In genomic region chr7:41630741-41631140, GRCh38 we compare ENCODE assay signal across 13 cellular contexts.
A peak's percentile ranks its signal among the peaks of the same experiment; 100 is the strongest.
DNase-seq lines count a peak whose midpoint lies in the region; ATAC-seq and TF ChIP-seq lines count a peak whose summit lies in the region.
"Had no signal": no experiment of that assay in that cellular context is flagged by ENCODE, and none has a peak within 500 bp of the region (broad histone marks: within the 10 kb centered on the region; RNA-seq: fewer than 3 reads in every experiment).

No MANE protein-coding gene starts in this region.

- no peak overlapping the region for H3K18ac ChIP-seq in H9 (ENCODE audit: insufficient read length, low read depth, low read length)
- H3K18ac ChIP-seq in neuronal stem cell (ENCODE audit: low read length), result no peak overlapping the region

- no peak for TF ChIP-seq POLR2A in upper lobe of left lung (IDR thresholded peaks at IDR 0.05)

- H4K8ac ChIP-seq in H9 (replicated peaks; ENCODE audit: insufficient read length, low read depth, low read length) (no peak overlapping the region), neuronal stem cell (ENCODE audit: low read depth, low read length) (no peak overlapping the region)

- peak; percentile 43 for ATAC-seq in activated naive CD8-positive, alpha-beta T cell treated with anti-CD3 and anti-CD28 coated beads, Interleukin-2, amount 50 U/mL, for 24 hours
- ATAC-seq in HG03442 (IDR thresholded peaks at IDR 0.05; ENCODE audit: unreplicated experiment) (peak; percentile 90), upper lobe of left lung (ENCODE audit: low FRiP score in 2 of 2) (no peak)
- ATAC-seq in stimulated activated effector memory CD8-positive, alpha-beta T cell treated with anti-CD3 and anti-CD28 coated beads, Interleukin-12 subunit alpha, Interleukin-12 subunit beta, amount 100 ng/mL, for 72 hours, result peak; percentile 56
- ATAC-seq: HepG2, lower lobe of right lung, sciatic nerve had no signal

- no peak overlapping the region for H3T11ph ChIP-seq in H9 (ENCODE audit: low read length)

- H4K5ac ChIP-seq in H9 (ENCODE audit: insufficient read length, low read depth, low read length), result no peak overlapping the region

- H3K14ac ChIP-seq in H9 (ENCODE audit: insufficient read depth, low read length) (no peak overlapping the region), neuronal stem cell (ENCODE audit: low read length) (no peak overlapping the region)

- H3K27me3 ChIP-seq in H9 (ENCODE audit: insufficient read depth, low read length) (no peaks in the 10 kb centered on the region), upper lobe of left lung (no peaks in the 10 kb centered on the region), neuronal stem cell (ENCODE audit: control insufficient read depth in 3 of 3, insufficient read depth in 3 of 3, low read depth in 1 of 3, low read length in 3 of 3) (no peaks in the 10 kb centered on the region)

- H2BK20ac ChIP-seq in H9 (ENCODE audit: low read depth, low read length, poor library complexity, severe bottlenecking), result peak overlapping the region; percentile 99

- H3K79me1 ChIP-seq in H9 (ENCODE audit: insufficient read depth, low read depth, low read length, poor library complexity, severe bottlenecking) (no peaks in the 10 kb centered on the region), neuronal stem cell (ENCODE audit: low read depth, low read length) (no peaks in the 10 kb centered on the region)

- H2BK5ac ChIP-seq in H9 (ENCODE audit: insufficient read length, low read length), result no peak overlapping the region
- H2BK5ac ChIP-seq in neuronal stem cell (ENCODE audit: low read length), result no peak overlapping the region

- no peak overlapping the region for H3K56ac ChIP-seq in H9 (ENCODE audit: insufficient read length, low read depth, low read length)

- no peaks in the 10 kb centered on the region for H3K79me2 ChIP-seq in H9 (ENCODE audit: insufficient read depth, low read length)

- H2BK120ac ChIP-seq in H9 (ENCODE audit: low read depth, low read length, poor library complexity, severe bottlenecking), result no peak overlapping the region
- H2BK120ac ChIP-seq in neuronal stem cell (ENCODE audit: low read depth, low read length), result no peak overlapping the region

- no peak overlapping the region for H3K4me3 ChIP-seq in upper lobe of left lung
- no peak overlapping the region for H3K4me3 ChIP-seq in neuronal stem cell (ENCODE audit: low read length in 2 of 2)
- H3K4me3 ChIP-seq: lower lobe of right lung had no signal

- H3K4me1 Mint-ChIP-seq in activated naive CD8-positive, alpha-beta T cell treated with anti-CD3 and anti-CD28 coated beads, Interleukin-2, amount 50 U/mL, for 24 hours, result no peaks in the 10 kb centered on the region
- no peaks in the 10 kb centered on the region for H3K4me1 Mint-ChIP-seq in activated naive CD8-positive, alpha-beta T cell treated with anti-CD3 and anti-CD28 coated beads for 36 hours
- peaks cover 53 to 55% of the 10 kb centered on the region in 2 experiments for H3K4me1 Mint-ChIP-seq in H9
- H3K4me1 Mint-ChIP-seq in stimulated activated effector memory CD8-positive, alpha-beta T cell treated with anti-CD3 and anti-CD28 coated beads, Interleukin-12 subunit alpha, Interleukin-12 subunit beta, amount 100 ng/mL, for 72 hours, result no peaks in the 10 kb centered on the region

- H3K27ac Mint-ChIP-seq in activated naive CD8-positive, alpha-beta T cell treated with anti-CD3 and anti-CD28 coated beads, Interleukin-2, amount 50 U/mL, for 24 hours, result no peak overlapping the region
- H3K27ac Mint-ChIP-seq in activated naive CD8-positive, alpha-beta T cell treated with anti-CD3 and anti-CD28 coated beads for 36 hours, result no peak overlapping the region
- H3K27ac Mint-ChIP-seq in H9, result no peak overlapping the region; a peak in 2 of 7 replicates
- no peak overlapping the region for H3K27ac Mint-ChIP-seq in stimulated activated effector memory CD8-positive, alpha-beta T cell treated with anti-CD3 and anti-CD28 coated beads, Interleukin-12 subunit alpha, Interleukin-12 subunit beta, amount 100 ng/mL, for 72 hours

- no peak overlapping the region for H2BK12ac ChIP-seq in H9 (ENCODE audit: insufficient read length, low read depth, low read length)
- no peak overlapping the region for H2BK12ac ChIP-seq in neuronal stem cell (ENCODE audit: low read length)

- H3K4ac ChIP-seq in H9 (ENCODE audit: low read depth, low read length) (no peak overlapping the region; the same call in 1 of the 2 replicates), neuronal stem cell (ENCODE audit: low read length) (no peak overlapping the region)

- H3K23me2 ChIP-seq in H9 (ENCODE audit: insufficient read length, low read depth, low read length, poor library complexity, severe bottlenecking), result no peaks in the 10 kb centered on the region

- H3K9ac ChIP-seq in H9 (ENCODE audit: extremely low read depth, insufficient read length, low read length) (no peak overlapping the region), neuronal stem cell (ENCODE audit: low read depth, low read length, poor library complexity) (no peak overlapping the region)

- H3K27me3 Mint-ChIP-seq in activated naive CD8-positive, alpha-beta T cell treated with anti-CD3 and anti-CD28 coated beads, Interleukin-2, amount 50 U/mL, for 24 hours, result no peaks in the 10 kb centered on the region
- no peaks in the 10 kb centered on the region for H3K27me3 Mint-ChIP-seq in activated naive CD8-positive, alpha-beta T cell treated with anti-CD3 and anti-CD28 coated beads for 36 hours
- H3K27me3 Mint-ChIP-seq in H9 (ENCODE audit: low read depth), result no peaks in the 10 kb centered on the region

- TF ChIP-seq EP300 in upper lobe of left lung (IDR thresholded peaks at IDR 0.05), result no peak

- no peak overlapping the region for H2AK5ac ChIP-seq in H9 (ENCODE audit: insufficient read length, low read length)
- no peak overlapping the region for H2AK5ac ChIP-seq in neuronal stem cell (ENCODE audit: low read depth, low read length)

- no peaks in the 10 kb centered on the region for H4K20me1 ChIP-seq in H9 (ENCODE audit: control insufficient read depth, insufficient read depth, insufficient read length)

- H2BK15ac ChIP-seq in H9 (ENCODE audit: low read depth, low read length) (no peak overlapping the region), neuronal stem cell (ENCODE audit: low read length) (no peak overlapping the region)

- H3K9me3 ChIP-seq in H9 (ENCODE audit: control insufficient read depth, low read depth, low read length) (no peaks in the 10 kb centered on the region), upper lobe of left lung (no peaks in the 10 kb centered on the region), neuronal stem cell (replicated peaks in 1 of 2; ENCODE audit: control insufficient read depth in 2 of 2, insufficient read depth in 1 of 2, low read depth in 1 of 2, low read length in 2 of 2) (no peaks in the 10 kb centered on the region)
- H3K9me3 ChIP-seq: lower lobe of right lung had no signal

- H3K4me2 ChIP-seq in H9 (ENCODE audit: insufficient read depth, insufficient read length, low read length) (no peak overlapping the region), neuronal stem cell (ENCODE audit: insufficient read depth, low read length, poor library complexity, severe bottlenecking) (no peak overlapping the region)

- WGBS in H9 (ENCODE audit: extremely low coverage, insufficient read length, low lambda C conversion rate), result no CpG with 5 or more reads among the region's 4 CpGs
- 46 to 58% methylated on average over 4 of the region's 4 CpGs for WGBS in upper lobe of left lung, 2 donors
- WGBS in neuronal stem cell (ENCODE audit: extremely low coverage in 2 of 2, insufficient read length in 2 of 2, insufficient replicate concordance in 1 of 2), 2 donors, result no CpG with 5 or more reads among the region's 4 CpGs

- no peak overlapping the region for H3K23ac ChIP-seq in H9 (ENCODE audit: insufficient read length, low read depth, low read length)
- H3K23ac ChIP-seq in neuronal stem cell (ENCODE audit: low read depth, low read length, poor library complexity), result no peak overlapping the region

- H4K91ac ChIP-seq in H9 (ENCODE audit: insufficient read length, low read depth, low read length), result no peak overlapping the region
- no peak overlapping the region for H4K91ac ChIP-seq in neuronal stem cell (ENCODE audit: low read depth, low read length, poor library complexity)

- no peaks in the 10 kb centered on the region for H3K36me3 Mint-ChIP-seq in activated naive CD8-positive, alpha-beta T cell treated with anti-CD3 and anti-CD28 coated beads, Interleukin-2, amount 50 U/mL, for 24 hours (ENCODE audit: low read depth)
- no peaks in the 10 kb centered on the region for H3K36me3 Mint-ChIP-seq in activated naive CD8-positive, alpha-beta T cell treated with anti-CD3 and anti-CD28 coated beads for 36 hours
- peaks cover 0 to 7% (median 0%) of the 10 kb centered on the region in 3 experiments; a peak in 1 of 7 replicates for H3K36me3 Mint-ChIP-seq in H9 (ENCODE audit: insufficient read depth in 1 of 3, low read depth in 3 of 3)
- H3K36me3 Mint-ChIP-seq in stimulated activated effector memory CD8-positive, alpha-beta T cell treated with anti-CD3 and anti-CD28 coated beads, Interleukin-12 subunit alpha, Interleukin-12 subunit beta, amount 100 ng/mL, for 72 hours, result no peaks in the 10 kb centered on the region

- H3K9me3 Mint-ChIP-seq in activated naive CD8-positive, alpha-beta T cell treated with anti-CD3 and anti-CD28 coated beads, Interleukin-2, amount 50 U/mL, for 24 hours, result no peaks in the 10 kb centered on the region
- H3K9me3 Mint-ChIP-seq in activated naive CD8-positive, alpha-beta T cell treated with anti-CD3 and anti-CD28 coated beads for 36 hours, result no peaks in the 10 kb centered on the region
- H3K9me3 Mint-ChIP-seq in H9, result peaks cover 0 to 3% of the 10 kb centered on the region in 2 experiments; a peak in 2 of 5 replicates
- peaks cover 4% of the 10 kb centered on the region for H3K9me3 Mint-ChIP-seq in stimulated activated effector memory CD8-positive, alpha-beta T cell treated with anti-CD3 and anti-CD28 coated beads, Interleukin-12 subunit alpha, Interleukin-12 subunit beta, amount 100 ng/mL, for 72 hours

- TF ChIP-seq CTCF in H9 (conservative IDR thresholded peaks at IDR 0.05) (no peak), upper lobe of left lung (IDR thresholded peaks at IDR 0.05) (no peak)

- H3K4me3 Mint-ChIP-seq in activated naive CD8-positive, alpha-beta T cell treated with anti-CD3 and anti-CD28 coated beads, Interleukin-2, amount 50 U/mL, for 24 hours, result no peak overlapping the region
- H3K4me3 Mint-ChIP-seq in activated naive CD8-positive, alpha-beta T cell treated with anti-CD3 and anti-CD28 coated beads for 36 hours, result no peak overlapping the region
- H3K4me3 Mint-ChIP-seq in H9, result no peak overlapping the region
- no peak overlapping the region for H3K4me3 Mint-ChIP-seq in stimulated activated effector memory CD8-positive, alpha-beta T cell treated with anti-CD3 and anti-CD28 coated beads, Interleukin-12 subunit alpha, Interleukin-12 subunit beta, amount 100 ng/mL, for 72 hours

- peak overlapping the region; percentile 23 for H3K27ac ChIP-seq in H9 (ENCODE audit: insufficient read length, low read depth, low read length)
- no peak overlapping the region for H3K27ac ChIP-seq in upper lobe of left lung
- H3K27ac ChIP-seq in neuronal stem cell (replicated peaks; ENCODE audit: low read length), result no peak overlapping the region
- H3K27ac ChIP-seq: lower lobe of right lung had no signal

- DNase-seq in activated naive CD8-positive, alpha-beta T cell treated with anti-CD3 and anti-CD28 coated beads, Interleukin-2, amount 50 U/mL, for 24 hours, result no peak
- DNase-seq in activated naive CD8-positive, alpha-beta T cell treated with anti-CD3 and anti-CD28 coated beads for 36 hours, result no peak
- DNase-seq in H9, result no peak
- DNase-seq in stimulated activated effector memory CD8-positive, alpha-beta T cell treated with anti-CD3 and anti-CD28 coated beads, Interleukin-12 subunit alpha, Interleukin-12 subunit beta, amount 100 ng/mL, for 72 hours (ENCODE audit: low spot score in 2 of 2), result no peak
- no peak for DNase-seq in upper lobe of left lung
- DNase-seq in activated CD8-positive, alpha-beta memory T cell treated with anti-CD3 and anti-CD28 coated beads, Interleukin-2, amount 50 U/mL, for 48 hours, result no peak
- DNase-seq in neuronal stem cell (ENCODE audit: low spot score), result no peak
- DNase-seq: anterior cingulate cortex, lower lobe of right lung, NCI-H524 treated with DMSO at 0.1 percent for 48 hours had no signal

- H3K4me1 ChIP-seq in H9 (ENCODE audit: insufficient read depth, low read length) (peaks cover 10% of the 10 kb centered on the region; the same call in 1 of the 2 replicates), upper lobe of left lung (no peaks in the 10 kb centered on the region), neuronal stem cell (ENCODE audit: control insufficient read depth in 2 of 2, insufficient read depth in 1 of 2, low read depth in 1 of 2, low read length in 2 of 2) (peaks cover 0 to 2% of the 10 kb centered on the region in 2 donors)
- H3K4me1 ChIP-seq: lower lobe of right lung had no signal

- H2AFZ ChIP-seq in H9 (ENCODE audit: low read length), result no peak overlapping the region
- no peak overlapping the region for H2AFZ ChIP-seq in neuronal stem cell (ENCODE audit: low read length)

- H3K36me3 ChIP-seq in upper lobe of left lung (no peaks in the 10 kb centered on the region), neuronal stem cell (replicated peaks in 1 of 2; ENCODE audit: control insufficient read depth in 2 of 2, insufficient read depth in 2 of 2, low read length in 2 of 2) (no peaks in the 10 kb centered on the region)
- H3K36me3 ChIP-seq: lower lobe of right lung had no signal

Comparison
In these comparisons a context has a peak if more than half of its experiments do, and no peak if none do; other contexts are left out.
1. ATAC-seq: peak in activated naive CD8-positive, alpha-beta T cell treated with anti-CD3 and anti-CD28 coated beads, Interleukin-2, amount 50 U/mL, for 24 hours (single experiment), HG03442 (single experiment) and stimulated activated effector memory CD8-positive, alpha-beta T cell treated with anti-CD3 and anti-CD28 coated beads, Interleukin-12 subunit alpha, Interleukin-12 subunit beta, amount 100 ng/mL, for 72 hours (single experiment); none in upper lobe of left lung (0 of 2).